ENCODE assay signal across 10 cellular contexts in genomic region chr17:50765454-50766221, GRCh38. TPM values are rescaled to one million over a fixed set of nuclear protein-coding genes. Genes with fewer than 3 reads are reported as not detected.
DNase-seq lines count a peak whose midpoint lies in the region; ATAC-seq and TF ChIP-seq lines count a peak whose summit lies in the region.
"Had no signal": no experiment of that assay in that cellular context is flagged by ENCODE, and none has a peak within 500 bp of the region (broad histone marks: within the 10 kb centered on the region; RNA-seq: fewer than 3 reads in every experiment).

No MANE protein-coding gene starts in this region.

- peak; percentile 40 for DNase-seq in activated CD8-positive, alpha-beta memory T cell treated with anti-CD3 and anti-CD28 coated beads, Interleukin-2, amount 50 U/mL, for 48 hours
- DNase-seq in activated CD8-positive, alpha-beta memory T cell treated with anti-CD3 and anti-CD28 coated beads, Interleukin-2, amount 50 U/mL, for 4 hours, result no peak
- DNase-seq in NB4 (ENCODE audit: low read depth) (peak; percentile 61), heart left ventricle (no peak), type B pancreatic cell (ENCODE audit: extremely low spot score, unreplicated experiment) (peak; percentile 56), ascending aorta (ENCODE audit: low spot score in 2 of 2) (no peak)
- no peak for DNase-seq in activated CD8-positive, alpha-beta T cell treated with anti-CD3 and anti-CD28 coated beads, Interleukin-2, amount 10 ng/mL, durations not matched to agents 7 days and 5 days

- H3K4me3 ChIP-seq in NB4 (ENCODE audit: low read depth, low read length), result no peak overlapping the region
- H3K4me3 ChIP-seq in heart left ventricle, result no peak overlapping the region
- H3K4me3 ChIP-seq in ascending aorta, result no peak overlapping the region
- H3K4me3 ChIP-seq: skin epidermis had no signal

- ATAC-seq in heart left ventricle (peak in 3 of 4 donors; percentile 12 to 29 (median 19)), HG02678 (IDR thresholded peaks at IDR 0.05; ENCODE audit: unreplicated experiment) (no peak)
- ATAC-seq in activated CD8-positive, alpha-beta T cell treated with anti-CD3 and anti-CD28 coated beads, Interleukin-2, amount 10 ng/mL, durations not matched to agents 7 days and 5 days, result no peak

- H3K4me1 Mint-ChIP-seq in type B pancreatic cell (ENCODE audit: unreplicated experiment), result peaks cover 32% of the 10 kb centered on the region
- H3K4me1 Mint-ChIP-seq in activated CD8-positive, alpha-beta T cell treated with anti-CD3 and anti-CD28 coated beads, Interleukin-2, amount 10 ng/mL, durations not matched to agents 7 days and 5 days (ENCODE audit: low read depth), result peaks cover 2% of the 10 kb centered on the region

- H3K9me3 ChIP-seq in heart left ventricle (no peaks in the 10 kb centered on the region), ascending aorta (no peaks in the 10 kb centered on the region)

- 55 to 67% (median 62%) methylated on average over 9 of the region's 9 CpGs for WGBS in heart left ventricle, 4 donors

- no peaks in the 10 kb centered on the region for H3K36me3 Mint-ChIP-seq in type B pancreatic cell
- no peaks in the 10 kb centered on the region for H3K36me3 Mint-ChIP-seq in activated CD8-positive, alpha-beta T cell treated with anti-CD3 and anti-CD28 coated beads, Interleukin-2, amount 10 ng/mL, durations not matched to agents 7 days and 5 days (ENCODE audit: low read depth)

- H3K36me3 ChIP-seq in heart left ventricle (no peaks in the 10 kb centered on the region), ascending aorta (no peaks in the 10 kb centered on the region)

- TF ChIP-seq CTCF in NB4 (IDR thresholded peaks at IDR 0.05; ENCODE audit: low read depth, low read length), result no peak
- TF ChIP-seq CTCF in heart left ventricle (IDR thresholded peaks at IDR 0.05), result no peak
- no peak for TF ChIP-seq CTCF in type B pancreatic cell (conservative IDR thresholded peaks at IDR 0.05)
- TF ChIP-seq CTCF in ascending aorta (IDR thresholded peaks at IDR 0.05), result no peak

- no peak overlapping the region for H3K27ac Mint-ChIP-seq in type B pancreatic cell
- no peak overlapping the region for H3K27ac Mint-ChIP-seq in activated CD8-positive, alpha-beta T cell treated with anti-CD3 and anti-CD28 coated beads, Interleukin-2, amount 10 ng/mL, durations not matched to agents 7 days and 5 days

- H3K27ac ChIP-seq in heart left ventricle, result peak overlapping the region in 2 of 12 donors; percentile 17 to 62
- H3K27ac ChIP-seq in ascending aorta, result no peak overlapping the region

- CTCF ChIA-PET in activated CD8-positive, alpha-beta T cell treated with anti-CD3 and anti-CD28 coated beads, Interleukin-2, amount 10 ng/mL, durations not matched to agents 7 days and 5 days (lab: Charles Lee), result interaction anchor here (0.6 to 0.9 kb wide), 2 partner anchors 17 to 18 kb away, joined by 3 to 5 read pairs; no protein-coding TSS in a partner anchor

- POLR2A ChIA-PET in activated CD8-positive, alpha-beta T cell treated with anti-CD3 and anti-CD28 coated beads, Interleukin-2, amount 10 ng/mL, durations not matched to agents 7 days and 5 days (lab: Charles Lee), result no interaction called here

- intact Hi-C loops in heart left ventricle (cut with DNase I), result no loop called here
- intact Hi-C loops in ascending aorta (cut with DNase I), result no loop called here

- H3K4me3 Mint-ChIP-seq in type B pancreatic cell, result peak overlapping the region; percentile 8
- no peak overlapping the region for H3K4me3 Mint-ChIP-seq in activated CD8-positive, alpha-beta T cell treated with anti-CD3 and anti-CD28 coated beads, Interleukin-2, amount 10 ng/mL, durations not matched to agents 7 days and 5 days

- no peaks in the 10 kb centered on the region for H3K27me3 Mint-ChIP-seq in type B pancreatic cell
- H3K27me3 Mint-ChIP-seq in activated CD8-positive, alpha-beta T cell treated with anti-CD3 and anti-CD28 coated beads, Interleukin-2, amount 10 ng/mL, durations not matched to agents 7 days and 5 days (ENCODE audit: low read depth), result peaks cover 34% of the 10 kb centered on the region

- H3K9me3 Mint-ChIP-seq in type B pancreatic cell, result no peaks in the 10 kb centered on the region
- no peaks in the 10 kb centered on the region for H3K9me3 Mint-ChIP-seq in activated CD8-positive, alpha-beta T cell treated with anti-CD3 and anti-CD28 coated beads, Interleukin-2, amount 10 ng/mL, durations not matched to agents 7 days and 5 days (ENCODE audit: insufficient read depth)

- H3K4me1 ChIP-seq in heart left ventricle, result peaks cover 0 to 38% (median 16%) of the 10 kb centered on the region in 12 donors
- H3K4me1 ChIP-seq in ascending aorta, result peaks cover 6 to 11% of the 10 kb centered on the region in 2 donors

- TF ChIP-seq POLR2A in NB4 (IDR thresholded peaks at IDR 0.05; ENCODE audit: extremely low read depth, insufficient read length), result no peak
- TF ChIP-seq POLR2A in heart left ventricle (IDR thresholded peaks at IDR 0.05), result no peak

- H3K27me3 ChIP-seq in heart left ventricle (no peaks in the 10 kb centered on the region), ascending aorta (no peaks in the 10 kb centered on the region)

RNA-seq across cellular contexts. Expression of gene ANKRD40CL, which starts 1.7 kb away (rescaled TPM):
- total RNA-seq in heart left ventricle (not detected), type B pancreatic cell (ENCODE audit: low replicate concordance) (0.90 TPM in 1 of 2 replicates, not detected in the other), ascending aorta (not detected)
- not detected for polyA plus RNA-seq in heart left ventricle
- total RNA-seq in activated CD8-positive, alpha-beta T cell treated with anti-CD3 and anti-CD28 coated beads, Interleukin-2, amount 10 ng/mL, durations not matched to agents 7 days and 5 days, result not detected
- total RNA-seq: T-helper 1 cell treated with Interleukin-12 subunit alpha and Interleukin-12 subunit beta and Interleukin-4 antibody, amounts not matched to agents 30 ng/mL and 1 ng/mL, for 36 hours had no signal

RNA-seq across cellular contexts. Expression of gene LUC7L3, which starts 46.2 kb away (rescaled TPM):
- total RNA-seq in heart left ventricle, result 10 to 100 TPM; 16.5 to 55.5 (median 52.1) TPM
- 10 to 100 TPM; 33.4 to 89.0 TPM for polyA plus RNA-seq in heart left ventricle
- 83.4 and 157 TPM in 2 replicates for total RNA-seq in type B pancreatic cell (ENCODE audit: low replicate concordance)
- total RNA-seq in ascending aorta, result 32.0 TPM
- total RNA-seq in activated CD8-positive, alpha-beta T cell treated with anti-CD3 and anti-CD28 coated beads, Interleukin-2, amount 10 ng/mL, durations not matched to agents 7 days and 5 days, result 100 to 1,000 TPM; 112 to 116 TPM

RNA-seq across cellular contexts. Expression of gene ANKRD40, which starts 57.9 kb away (rescaled TPM):
- total RNA-seq in heart left ventricle, result 10 to 100 TPM; 38.8 to 55.4 (median 47.2) TPM
- polyA plus RNA-seq in heart left ventricle, result 10 to 100 TPM; 22.2 to 48.2 TPM
- 21.0 and 38.4 TPM in 2 replicates for total RNA-seq in type B pancreatic cell (ENCODE audit: low replicate concordance)
- total RNA-seq in ascending aorta, result 35.4 TPM
- 10 to 100 TPM; 28.9 to 31.2 TPM for total RNA-seq in activated CD8-positive, alpha-beta T cell treated with anti-CD3 and anti-CD28 coated beads, Interleukin-2, amount 10 ng/mL, durations not matched to agents 7 days and 5 days

Comparison
In these comparisons a context has a peak if more than half of its experiments do, and no peak if none do; other contexts are left out.
1. DNase-seq: peak in activated CD8-positive, alpha-beta memory T cell treated with anti-CD3 and anti-CD28 coated beads, Interleukin-2, amount 50 U/mL, for 48 hours (single experiment), NB4 (single experiment) and type B pancreatic cell (single experiment); none in activated CD8-positive, alpha-beta memory T cell treated with anti-CD3 and anti-CD28 coated beads, Interleukin-2, amount 50 U/mL, for 4 hours (single experiment), heart left ventricle (0 of 5), ascending aorta (0 of 2) and activated CD8-positive, alpha-beta T cell treated with anti-CD3 and anti-CD28 coated beads, Interleukin-2, amount 10 ng/mL, durations not matched to agents 7 days and 5 days (single experiment).
2. ATAC-seq: peak in heart left ventricle (3 of 4); none in HG02678 (single experiment) and activated CD8-positive, alpha-beta T cell treated with anti-CD3 and anti-CD28 coated beads, Interleukin-2, amount 10 ng/mL, durations not matched to agents 7 days and 5 days (single experiment).